In the genomic region with DNA sequence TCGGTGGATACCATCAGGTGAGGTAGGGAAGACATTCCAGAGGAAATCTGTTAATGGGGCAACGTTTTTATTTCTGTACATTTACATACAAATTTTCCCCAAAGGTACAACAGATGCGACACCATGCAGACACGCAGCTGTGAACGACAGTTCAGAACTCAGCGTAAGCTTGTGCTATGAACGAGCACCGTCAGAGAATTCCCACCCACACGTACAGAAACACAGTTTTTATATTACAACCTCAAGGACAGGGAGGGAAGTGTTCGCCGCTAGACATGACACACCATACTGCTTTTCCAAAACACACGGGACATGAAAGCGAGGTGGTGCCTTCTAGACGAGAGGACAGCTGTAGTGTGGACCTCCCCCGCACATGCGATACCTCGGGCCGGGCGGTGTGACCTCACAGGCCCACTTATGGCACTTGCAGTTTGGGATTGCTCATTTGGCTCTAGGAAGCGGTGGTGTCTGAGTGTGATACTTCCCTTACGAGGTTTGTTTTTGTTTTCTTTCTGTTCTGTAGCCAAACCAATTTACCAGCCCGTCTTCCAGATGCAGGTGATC, we compare ENCODE assay signal across 20 cellular contexts. TPM values are rescaled to one million over a fixed set of nuclear protein-coding genes. Genes with fewer than 3 reads are reported as not detected.
DNase-seq lines count a peak whose midpoint lies in the region; ATAC-seq, FAIRE-seq and TF ChIP-seq lines count a peak whose summit lies in the region.
"Had no signal": no experiment of that assay in that cellular context is flagged by ENCODE, and none has a peak within 500 bp of the region (broad histone marks: within the 10 kb centered on the region; RNA-seq: fewer than 3 reads in every experiment).

No MANE protein-coding gene starts in this region.

- H3K4me1 ChIP-seq in K562 (replicated peaks in 1 of 2; ENCODE audit: control insufficient read depth in 2 of 2, insufficient read depth in 2 of 2, low read length in 2 of 2) (peaks cover 0 to 7% of the 10 kb centered on the region in 2 experiments; a peak in 2 of 5 replicates), spleen (peaks cover 0 to 13% (median 2%) of the 10 kb centered on the region in 6 donors)
- H3K4me1 ChIP-seq: colonic mucosa, upper lobe of right lung had no signal

- H4K20me1 ChIP-seq in K562 (replicated peaks; ENCODE audit: control insufficient read depth, insufficient read depth, low read length), result peaks cover 10% of the 10 kb centered on the region; the same call in 1 of the 2 replicates

- no peak for TF ChIP-seq EP300 in K562 (IDR thresholded peaks at IDR 0.05; ENCODE audit: low read length)

- peak; percentile 26 for FAIRE-seq in K562 (lab: Jason Lieb, UNC)

- peaks cover 36% of the 10 kb centered on the region for H3K79me2 ChIP-seq in K562 (ENCODE audit: control insufficient read depth, insufficient read depth, low read length)

- WGBS in K562 (ENCODE audit: insufficient coverage, low coverage, missing lambda C conversion rate), result 80% methylated on average over 22 of the region's 22 CpGs
- 78 to 85% (median 82%) methylated on average over 22 of the region's 22 CpGs for WGBS in spleen, 5 donors

- H3K9ac ChIP-seq in K562 (ENCODE audit: insufficient read depth in 1 of 2, low read depth in 2 of 2, low read length in 2 of 2), result no peak overlapping the region

- TF ChIP-seq CTCF in K562 (IDR thresholded peaks at IDR 0.05 in 2 of 3, conservative IDR thresholded peaks at IDR 0.05 in 1 of 3; ENCODE audit: insufficient read depth in 2 of 3, low read depth in 1 of 3, low read length in 3 of 3) (no peak), spleen (IDR thresholded peaks at IDR 0.05 in 8 of 11, conservative IDR thresholded peaks at IDR 0.05 in 3 of 11) (no peak)

- DNase-seq in stimulated activated CD4-positive, alpha-beta T cell treated with anti-CD3 and anti-CD28 coated beads, Interleukin-15, amount 100 ng/mL, for 24 hours, result peak; percentile 48
- DNase-seq in stimulated activated CD4-positive, alpha-beta T cell treated with anti-CD3 and anti-CD28 coated beads, Interleukin-4, amount 100 ng/mL, for 1 hour, result no peak
- DNase-seq in K562 (ENCODE audit: extremely low read depth in 1 of 4, low spot score in 3 of 4) (no peak), spleen (peak; percentile 53)
- no peak for DNase-seq in stimulated activated CD8-positive, alpha-beta memory T cell treated with anti-CD3 and anti-CD28 coated beads, Interleukin-4, amount 100 ng/mL, for 48 hours
- DNase-seq: effector CD8-positive, alpha-beta T cell; foreskin fibroblast; KBM-7; MG63; NCI-H1436; NCI-H446; NCI-H774; SJCRH30; T-cell had no signal

- H3K4me3 ChIP-seq in K562 (no peak overlapping the region), spleen (no peak overlapping the region)
- H3K4me3 ChIP-seq: colonic mucosa, MG63, SJCRH30, upper lobe of right lung had no signal

- TF ChIP-seq RAD21 in K562 (CRISPR knock-in tag; conservative IDR thresholded peaks at IDR 0.05 in 1 of 2, IDR thresholded peaks at IDR 0.05 in 1 of 2), result no peak

- no peaks in the 10 kb centered on the region for H3K9me3 ChIP-seq in K562 (replicated peaks; ENCODE audit: control insufficient read depth, insufficient read depth, low read depth, low read length)
- H3K9me3 ChIP-seq in spleen, result no peaks in the 10 kb centered on the region
- H3K9me3 ChIP-seq: colonic mucosa, MG63, SJCRH30, upper lobe of right lung had no signal

- peaks cover 84% of the 10 kb centered on the region for H3K36me3 ChIP-seq in K562 (ENCODE audit: control insufficient read depth, insufficient read depth, low read length)
- peaks cover 0 to 93% (median 37%) of the 10 kb centered on the region in 6 donors for H3K36me3 ChIP-seq in spleen
- H3K36me3 ChIP-seq: colonic mucosa, SJCRH30 had no signal

- POLR2A ChIA-PET in K562 (lab: Yijun Ruan, JAX), result interaction anchor here (1.2 kb wide), 1 partner anchor 17 kb away, joined by 4 read pairs; no protein-coding TSS in a partner anchor

- CTCF ChIA-PET in K562 (lab: Yijun Ruan, JAX; ENCODE audit: low intra/inter-chr PET ratio), result no interaction called here

- no peak overlapping the region for H3K4me2 ChIP-seq in K562 (ENCODE audit: insufficient read depth, low read length)

- no TSS peak for BruUV-seq in K562 (replicated peaks; lab: Mats Ljungman, UMichigan)

- intact Hi-C loops in K562 (cut with micrococcal nuclease) (no loop called here), spleen (cut with DNase I; ENCODE audit: low total_unique reads) (no loop called here)

- ATAC-seq in K562, result no peak
- ATAC-seq in HG02870 (IDR thresholded peaks at IDR 0.05; ENCODE audit: unreplicated experiment), result no peak
- ATAC-seq: HCT116, T-cell had no signal

- H3K27me3 ChIP-seq in K562 (ENCODE audit: control insufficient read depth in 2 of 2, insufficient read depth in 2 of 2, low read length in 2 of 2), result no peaks in the 10 kb centered on the region
- H3K27me3 ChIP-seq in spleen (replicated peaks in 1 of 7), result no peaks in the 10 kb centered on the region
- H3K27me3 ChIP-seq: colonic mucosa, MG63, SJCRH30, upper lobe of right lung had no signal

- in situ Hi-C loops in K562 (cut with MboI), result no loop called here

- H3K27ac ChIP-seq in K562 (ENCODE audit: extremely low read depth, low read depth, low read length) (no peak overlapping the region), spleen (no peak overlapping the region)
- H3K27ac ChIP-seq: C4-2B, colonic mucosa, SJCRH30, upper lobe of right lung had no signal

- H3K9me1 ChIP-seq in K562 (ENCODE audit: control insufficient read depth, insufficient read depth, low read length), result peaks cover 3% of the 10 kb centered on the region

- TF ChIP-seq POLR2A in K562 (conservative IDR thresholded peaks at IDR 0.05), result no peak; the same call in 1 of the 2 replicates
- TF ChIP-seq POLR2A in spleen (IDR thresholded peaks at IDR 0.05), result no peak

- no peak overlapping the region for H2AFZ ChIP-seq in K562 (ENCODE audit: low read depth, low read length)

TF ChIP-seq in PFSK-1, 5 proteins besides CTCF, POLR2A, EP300 and RAD21 (continues in another document):
- TF ChIP-seq POLR2AphosphoS5 (IDR thresholded peaks at IDR 0.05; ENCODE audit: low read depth, low read length), result peak; percentile 38; the same call in 1 of the 2 replicates

TF ChIP-seq in K562, 482 proteins besides CTCF, POLR2A, EP300 and RAD21 (continues in another document):
- TF ChIP-seq, protein P1, sequence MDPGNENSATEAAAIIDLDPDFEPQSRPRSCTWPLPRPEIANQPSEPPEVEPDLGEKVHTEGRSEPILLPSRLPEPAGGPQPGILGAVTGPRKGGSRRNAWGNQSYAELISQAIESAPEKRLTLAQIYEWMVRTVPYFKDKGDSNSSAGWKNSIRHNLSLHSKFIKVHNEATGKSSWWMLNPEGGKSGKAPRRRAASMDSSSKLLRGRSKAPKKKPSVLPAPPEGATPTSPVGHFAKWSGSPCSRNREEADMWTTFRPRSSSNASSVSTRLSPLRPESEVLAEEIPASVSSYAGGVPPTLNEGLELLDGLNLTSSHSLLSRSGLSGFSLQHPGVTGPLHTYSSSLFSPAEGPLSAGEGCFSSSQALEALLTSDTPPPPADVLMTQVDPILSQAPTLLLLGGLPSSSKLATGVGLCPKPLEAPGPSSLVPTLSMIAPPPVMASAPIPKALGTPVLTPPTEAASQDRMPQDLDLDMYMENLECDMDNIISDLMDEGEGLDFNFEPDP (CRISPR knock-in tag; IDR thresholded peaks at IDR 0.05), result no peak
- no peak for TF ChIP-seq MCM2 (IDR thresholded peaks at IDR 0.05; ENCODE audit: low read depth)

RNA-seq across cellular contexts. Expression of a gene that starts 10.7 kb away (rescaled TPM):
- 140 TPM for polyA plus RNA-seq in PFSK-1 (2012; ENCODE audit: insufficient read length, low read depth)
- total RNA-seq in K562 (2011; cell fraction: chromatin; rRNA removed; ENCODE audit: low replicate concordance), result 101 and 118 TPM in 2 replicates
- 85.9 and 99.7 TPM in 2 replicates for total RNA-seq in K562 (2011; cell fraction: nucleolus; rRNA removed)
- 97.7 and 105 TPM in 2 replicates for total RNA-seq in K562 (2011; cell fraction: nucleoplasm; rRNA removed)
- total RNA-seq in K562 (2014; rRNA removed), result 123 and 126 TPM in 2 replicates
- 41.4 and 42.7 TPM in 2 replicates for total RNA-seq in K562 (2014; rRNA removed; fragmentation: Illumina TruSeq; extraction: Trizol)
- total RNA-seq in K562 (2015; rRNA removed; fragmentation: Illumina TruSeq; extraction: Trizol), result 52.0 and 56.4 TPM in 2 replicates
- total RNA-seq in K562 (2021), result 74.4 and 81.6 TPM in 2 replicates
- polyA plus RNA-seq in K562 (2011; rRNA removed), result 62.2 and 64.5 TPM in 2 replicates
- polyA plus RNA-seq in K562 (2011; cell fraction: cytosol; rRNA removed), result 83.4 and 238 TPM in 2 replicates
- polyA plus RNA-seq in K562 (2011; cell fraction: nucleus; rRNA removed), result 74.0 and 91.4 TPM in 2 replicates
- polyA plus RNA-seq in K562 (2012), result 79.5 and 80.8 TPM in 2 replicates
- 29.0 and 49.1 TPM in 2 replicates for polyA plus RNA-seq in K562 (2014; fragmentation: Illumina TruSeq; extraction: Trizol)
- 10 to 100 TPM; 12.9 to 19.4 TPM for polyA plus RNA-seq in K562 (2014; fragmentation: Nextera tagmentation; extraction: Ambion mirVana)
- 165 and 185 TPM in 2 replicates for polyA plus RNA-seq in K562 (2014; rRNA removed)
- 30.7 and 32.6 TPM in 2 replicates for polyA minus RNA-seq in K562 (2011; rRNA and poly(A)+ RNA removed)
- polyA minus RNA-seq in K562 (2011; cell fraction: cytosol; rRNA and poly(A)+ RNA removed), result 14.1 and 15.7 TPM in 2 replicates
- 39.4 and 48.7 TPM in 2 replicates for polyA minus RNA-seq in K562 (2011; cell fraction: nucleus; rRNA and poly(A)+ RNA removed)
- 10 to 100 TPM; 12.1 to 21.0 (median 17.3) TPM for total RNA-seq in spleen
- polyA plus RNA-seq in spleen, result 10 to 100 TPM; 39.0 to 41.6 (median 39.6) TPM

RNA-seq across cellular contexts. Expression of a gene that starts 42.0 kb away (rescaled TPM):
- 125 TPM for polyA plus RNA-seq in PFSK-1 (2012; ENCODE audit: insufficient read length, low read depth)
- 1.7 and 4.6 TPM in 2 replicates for total RNA-seq in K562 (2011; cell fraction: chromatin; rRNA removed; ENCODE audit: low replicate concordance)
- total RNA-seq in K562 (2011; cell fraction: nucleolus; rRNA removed), result 5.0 and 6.5 TPM in 2 replicates
- total RNA-seq in K562 (2011; cell fraction: nucleoplasm; rRNA removed), result 3.4 and 3.9 TPM in 2 replicates
- total RNA-seq in K562 (2014; rRNA removed) (6.4 and 7.3 TPM in 2 replicates), K562 (2014; rRNA removed; fragmentation: Illumina TruSeq; extraction: Trizol) (1.6 and 2.3 TPM in 2 replicates), K562 (2015; rRNA removed; fragmentation: Illumina TruSeq; extraction: Trizol) (3.3 and 3.8 TPM in 2 replicates), K562 (2021) (5.1 and 5.8 TPM in 2 replicates), spleen (1 to 10 TPM in 2 of 7 donors, under 1 TPM in 4, not detected in 1; 0.39 to 1.6 (median 0.82) TPM)
- polyA plus RNA-seq in K562 (2011; rRNA removed) (9.7 and 14.5 TPM in 2 replicates), K562 (2014; fragmentation: Illumina TruSeq; extraction: Trizol) (4.6 and 9.1 TPM in 2 replicates), K562 (2014; fragmentation: Nextera tagmentation; extraction: Ambion mirVana) (under 1 TPM; 0.11 to 0.18 TPM), K562 (2014; rRNA removed) (6.1 and 7.0 TPM in 2 replicates), spleen (1 to 10 TPM; 1.0 to 2.2 (median 1.3) TPM)
- polyA plus RNA-seq in K562 (2011; cell fraction: cytosol; rRNA removed), result 18.8 and 24.4 TPM in 2 replicates
- polyA plus RNA-seq in K562 (2011; cell fraction: nucleus; rRNA removed), result 5.8 and 7.2 TPM in 2 replicates
- 9.9 and 11.3 TPM in 2 replicates for polyA plus RNA-seq in K562 (2012)
- polyA minus RNA-seq in K562 (2011; rRNA and poly(A)+ RNA removed), result 5.1 and 6.2 TPM in 2 replicates
- 7.5 and 11.3 TPM in 2 replicates for polyA minus RNA-seq in K562 (2011; cell fraction: cytosol; rRNA and poly(A)+ RNA removed)
- polyA minus RNA-seq in K562 (2011; cell fraction: nucleus; rRNA and poly(A)+ RNA removed), result 2.7 and 6.1 TPM in 2 replicates

Comparison
In these comparisons a context has a peak if more than half of its experiments do, and no peak if none do; other contexts are left out.
1. DNase-seq: peak in stimulated activated CD4-positive, alpha-beta T cell treated with anti-CD3 and anti-CD28 coated beads, Interleukin-15, amount 100 ng/mL, for 24 hours (single experiment) and spleen (single experiment); none in stimulated activated CD4-positive, alpha-beta T cell treated with anti-CD3 and anti-CD28 coated beads, Interleukin-4, amount 100 ng/mL, for 1 hour (single experiment), K562 (0 of 4) and stimulated activated CD8-positive, alpha-beta memory T cell treated with anti-CD3 and anti-CD28 coated beads, Interleukin-4, amount 100 ng/mL, for 48 hours (single experiment).